ENCODE assay signal across 17 cellular contexts in genomic region chr2:60945341-60945740, GRCh38.
DNase-seq lines count a peak whose midpoint lies in the region; ATAC-seq, FAIRE-seq and TF ChIP-seq lines count a peak whose summit lies in the region.
"Had no signal": no experiment of that assay in that cellular context is flagged by ENCODE, and none has a peak within 500 bp of the region (broad histone marks: within the 10 kb centered on the region; RNA-seq: fewer than 3 reads in every experiment).

No MANE protein-coding gene starts in this region.

- CTCF ChIA-PET in A549 (lab: Yijun Ruan, JAX) = interaction anchor here (0.9 kb wide), 1 partner anchor 54 kb away, joined by 3 read pairs; no protein-coding TSS in a partner anchor

- H3K36me3 ChIP-seq in SU-DHL-6 (ENCODE audit: low read length) (peaks cover 26% of the 10 kb centered on the region), gastroesophageal sphincter (peaks cover 0 to 42% of the 10 kb centered on the region in 2 donors)

- no peaks in the 10 kb centered on the region for H3K9me2 ChIP-seq in SU-DHL-6 (replicated peaks; ENCODE audit: insufficient read depth, low read length)

- ATAC-seq in A549 (no peak), gastroesophageal sphincter (no peak)
- ATAC-seq: HCT116 had no signal

- POLR2A ChIA-PET in A549 (lab: Yijun Ruan, JAX) = interaction anchor here (0.6 kb wide), 1 partner anchor 20 kb away, joined by 3 read pairs; no protein-coding TSS in a partner anchor

- TF ChIP-seq RAD21 in A549 (conservative IDR thresholded peaks at IDR 0.05 in 1 of 2, IDR thresholded peaks at IDR 0.05 in 1 of 2) = no peak

- H2AFZ ChIP-seq in SU-DHL-6 (ENCODE audit: low read depth, low read length, severe bottlenecking) = no peak overlapping the region
- H2AFZ ChIP-seq: GM23248 had no signal

- H3K27me3 ChIP-seq in SU-DHL-6 (ENCODE audit: low read length) = no peaks in the 10 kb centered on the region
- H3K27me3 ChIP-seq in gastroesophageal sphincter = no peaks in the 10 kb centered on the region

- H3K4me1 ChIP-seq in A549 (no peaks in the 10 kb centered on the region), gastroesophageal sphincter (no peaks in the 10 kb centered on the region)

- intact Hi-C loops in posterior cingulate gyrus (cut with DNase I) = no loop called here

- H3K9ac ChIP-seq in SU-DHL-6 (ENCODE audit: low read length) = no peak overlapping the region
- H3K9ac ChIP-seq: GM23248 had no signal

- H4K20me1 ChIP-seq in SU-DHL-6 (ENCODE audit: low read depth, low read length) = no peaks in the 10 kb centered on the region

- no peaks in the 10 kb centered on the region for H3K79me2 ChIP-seq in SU-DHL-6 (ENCODE audit: insufficient read depth, low read length)

- no peak for DNase-seq in A549 (ENCODE audit: low read depth in 1 of 2, low spot score in 1 of 2)
- no peak for DNase-seq in GM12892 (ENCODE audit: insufficient read length)
- peak; percentile 55 to 83 for DNase-seq in NCI-H446 (lab: John Stamatoyannopoulos, UW)
- DNase-seq in posterior cingulate gyrus = no peak
- DNase-seq in SKM-1 (lab: John Stamatoyannopoulos, UW; ENCODE audit: unreplicated experiment) = no peak
- no peak for DNase-seq in HPDE6-E6E7 (ENCODE audit: extremely low spot score)
- DNase-seq: AML-193, COR-L47, DMS79, GM23248, NCI-H2107, RPMI8226, T-helper 2 cell had no signal

- H3K4me2 ChIP-seq in A549 = no peak overlapping the region
- H3K4me2 ChIP-seq in SU-DHL-6 (ENCODE audit: low read depth, low read length, poor library complexity, severe bottlenecking) = no peak overlapping the region

- TF ChIP-seq POLR2A in A549 (IDR thresholded peaks at IDR 0.05; ENCODE audit: low read length) (no peak), GM12892 (IDR thresholded peaks at IDR 0.05; ENCODE audit: low read depth, low read length) (no peak), gastroesophageal sphincter (IDR thresholded peaks at IDR 0.05) (no peak)

- TF ChIP-seq EP300 in A549 (IDR thresholded peaks at IDR 0.05) (no peak), gastroesophageal sphincter (IDR thresholded peaks at IDR 0.05) (no peak)

- TF ChIP-seq CTCF in A549 (IDR thresholded peaks at IDR 0.05) (no peak), SU-DHL-6 (IDR thresholded peaks at IDR 0.05; ENCODE audit: insufficient read depth, low read length, poor library complexity, severe bottlenecking) (no peak), gastroesophageal sphincter (IDR thresholded peaks at IDR 0.05) (no peak)

- FAIRE-seq in A549 (lab: Jason Lieb, UNC) (peak; percentile 23), GM12892 (lab: Jason Lieb, UNC) (peak; percentile 36)

- 86% methylated on average over 2 of the region's 2 CpGs for WGBS in A549 (ENCODE audit: missing lambda C conversion rate)
- 84 to 86% methylated on average over 2 of the region's 2 CpGs for WGBS in gastroesophageal sphincter (ENCODE audit: low coverage in 1 of 2), 2 donors

- no peaks in the 10 kb centered on the region for H3K9me3 ChIP-seq in A549
- no peaks in the 10 kb centered on the region for H3K9me3 ChIP-seq in SU-DHL-6 (ENCODE audit: insufficient read depth, low read length)
- no peaks in the 10 kb centered on the region for H3K9me3 ChIP-seq in gastroesophageal sphincter

- H3F3A ChIP-seq in SU-DHL-6 (ENCODE audit: insufficient read depth) = peaks cover 67% of the 10 kb centered on the region

- H3K4me3 ChIP-seq in A549 (no peak overlapping the region), SU-DHL-6 (ENCODE audit: insufficient read depth, low read length, poor library complexity, severe bottlenecking) (no peak overlapping the region), gastroesophageal sphincter (no peak overlapping the region)
- H3K4me3 ChIP-seq: GM23248 had no signal

- H3K27ac ChIP-seq in A549 (no peak overlapping the region), SU-DHL-6 (ENCODE audit: low read depth, low read length) (peak overlapping the region; percentile 36), gastroesophageal sphincter (no peak overlapping the region)
- H3K27ac ChIP-seq: GM23248, HL-60 had no signal

TF ChIP-seq in A549, 52 proteins besides CTCF, POLR2A, EP300 and RAD21:
- TF ChIP-seq NR3C1 (IDR thresholded peaks at IDR 0.05) = no peak
- no peak for TF ChIP-seq KDM1A (IDR thresholded peaks at IDR 0.05; ENCODE audit: low read depth)
- TF ChIP-seq HOXA7 (CRISPR knock-in tag; IDR thresholded peaks at IDR 0.05) = no peak
- TF ChIP-seq SMC3 (IDR thresholded peaks at IDR 0.05) = no peak
- TF ChIP-seq CHD4 (IDR thresholded peaks at IDR 0.05; ENCODE audit: borderline replicate concordance) = no peak
- TF ChIP-seq CHD2 (IDR thresholded peaks at IDR 0.05; ENCODE audit: low read length, partially characterized antibody) = no peak
- TF ChIP-seq KDM5A (IDR thresholded peaks at IDR 0.05) = no peak
- no peak for TF ChIP-seq E2F6 (IDR thresholded peaks at IDR 0.05; ENCODE audit: borderline replicate concordance, low read depth)
- TF ChIP-seq, protein P1, sequence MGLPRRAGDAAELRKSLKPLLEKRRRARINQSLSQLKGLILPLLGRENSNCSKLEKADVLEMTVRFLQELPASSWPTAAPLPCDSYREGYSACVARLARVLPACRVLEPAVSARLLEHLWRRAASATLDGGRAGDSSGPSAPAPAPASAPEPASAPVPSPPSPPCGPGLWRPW (IDR thresholded peaks at IDR 0.05) = no peak
- TF ChIP-seq, protein P2, sequence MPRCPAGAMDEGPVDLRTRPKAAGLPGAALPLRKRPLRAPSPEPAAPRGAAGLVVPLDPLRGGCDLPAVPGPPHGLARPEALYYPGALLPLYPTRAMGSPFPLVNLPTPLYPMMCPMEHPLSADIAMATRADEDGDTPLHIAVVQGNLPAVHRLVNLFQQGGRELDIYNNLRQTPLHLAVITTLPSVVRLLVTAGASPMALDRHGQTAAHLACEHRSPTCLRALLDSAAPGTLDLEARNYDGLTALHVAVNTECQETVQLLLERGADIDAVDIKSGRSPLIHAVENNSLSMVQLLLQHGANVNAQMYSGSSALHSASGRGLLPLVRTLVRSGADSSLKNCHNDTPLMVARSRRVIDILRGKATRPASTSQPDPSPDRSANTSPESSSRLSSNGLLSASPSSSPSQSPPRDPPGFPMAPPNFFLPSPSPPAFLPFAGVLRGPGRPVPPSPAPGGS (IDR thresholded peaks at IDR 0.05) = no peak
- TF ChIP-seq JUNB (IDR thresholded peaks at IDR 0.05) = no peak
- no peak for TF ChIP-seq HOXB13 (CRISPR knock-in tag; IDR thresholded peaks at IDR 0.05; ENCODE audit: low read depth)
- TF ChIP-seq EHMT2 (IDR thresholded peaks at IDR 0.05; ENCODE audit: low read depth) = no peak
- no peak for TF ChIP-seq ZC3H11A (IDR thresholded peaks at IDR 0.05)
TF ChIP-seq in A549: peak in this region for 0.

Comparison
In these comparisons a context has a peak if more than half of its experiments do, and no peak if none do; other contexts are left out.
1. DNase-seq: peak in NCI-H446 (2 of 2); none in A549 (0 of 2), GM12892 (single experiment), posterior cingulate gyrus (0 of 10), SKM-1 (single experiment) and HPDE6-E6E7 (single experiment).